24 cellular contexts compared by ENCODE assay signal in the genomic region with DNA sequence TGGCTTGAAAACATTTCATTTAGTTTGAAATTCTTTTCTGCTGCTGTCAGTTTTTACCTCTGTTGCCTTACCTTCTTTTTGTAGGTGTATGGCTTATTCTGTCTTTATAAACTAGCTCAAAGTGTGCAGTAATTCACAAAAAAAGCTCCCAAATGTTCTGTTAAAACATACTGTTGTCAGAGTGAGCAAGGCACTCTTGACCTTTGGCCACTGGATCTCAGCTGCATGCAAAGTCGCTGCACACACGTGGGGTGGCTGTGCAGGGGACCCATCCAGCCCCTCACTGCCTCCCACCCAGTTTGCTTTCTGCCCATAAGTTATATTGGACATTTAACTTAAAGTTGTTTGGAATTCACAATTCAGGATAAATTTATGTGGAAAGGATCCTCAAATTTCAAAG.
A peak's percentile ranks its signal among the peaks of the same experiment; 100 is the strongest.
DNase-seq lines count a peak whose midpoint lies in the region; ATAC-seq, FAIRE-seq and TF ChIP-seq lines count a peak whose summit lies in the region.
"Had no signal": no experiment of that assay in that cellular context is flagged by ENCODE, and none has a peak within 500 bp of the region (broad histone marks: within the 10 kb centered on the region; RNA-seq: fewer than 3 reads in every experiment).

No MANE protein-coding gene starts in this region.

- TF ChIP-seq POLR2A in HepG2 (IDR thresholded peaks at IDR 0.05; ENCODE audit: insufficient read depth in 1 of 2, low read depth in 2 of 2, low read length in 2 of 2) = no peak
- no peak for TF ChIP-seq POLR2A in right lobe of liver (IDR thresholded peaks at IDR 0.05)

- in situ Hi-C loops in HepG2 (cut with HindIII; ENCODE audit: extremely low pct_ligation_motif_present, low pct_unique_long_range_greater_than_20kb) = no loop called here

- no peaks in the 10 kb centered on the region for H3K9me3 Mint-ChIP-seq in endothelial cell (ENCODE audit: unreplicated experiment)
- H3K9me3 Mint-ChIP-seq: CD4-positive, alpha-beta T cell; CD8-positive, alpha-beta T cell had no signal

- no peak overlapping the region for H3K4me2 ChIP-seq in HepG2 (ENCODE audit: low read depth, low read length)
- H3K4me2 ChIP-seq: A549; BLaER1 treated with 17β-estradiol and CSF1 and Interleukin-3, amounts not matched to agents 10 nM and 100 nM had no signal

- ATAC-seq in HepG2 = peak; percentile 41; the same call in 1 of the 3 replicates
- ATAC-seq in right lobe of liver = peak; percentile 54 to 74 (median 57)
- ATAC-seq in HG03571 (IDR thresholded peaks at IDR 0.05; ENCODE audit: unreplicated experiment) = no peak
- no peak for ATAC-seq in GM21515 (IDR thresholded peaks at IDR 0.05; ENCODE audit: unreplicated experiment)
- no peak for ATAC-seq in HG02840 (IDR thresholded peaks at IDR 0.05; ENCODE audit: low FRiP score, unreplicated experiment)
- ATAC-seq: A549; CD8-positive, alpha-beta T cell had no signal

- no peaks in the 10 kb centered on the region; the same call in 1 of the 2 replicates for H4K20me1 ChIP-seq in HepG2 (ENCODE audit: insufficient read depth, low read length)

- intact Hi-C loops in HepG2 (cut with micrococcal nuclease; ENCODE audit: unreplicated experiment) = no loop called here
- intact Hi-C loops in right lobe of liver (cut with DNase I) = loop anchor here in 1 of 2 donors (10.0 kb wide), 1 partner anchor 56 kb away; no protein-coding TSS in a partner anchor

- H3K9ac ChIP-seq in HepG2 (ENCODE audit: insufficient read depth, low read depth, low read length) = no peak overlapping the region
- H3K9ac ChIP-seq: BLaER1 treated with 17β-estradiol and CSF1 and Interleukin-3, amounts not matched to agents 10 nM and 100 nM had no signal

- peaks cover 67% of the 10 kb centered on the region for H3K36me3 Mint-ChIP-seq in endothelial cell (ENCODE audit: low read depth, unreplicated experiment)
- H3K36me3 Mint-ChIP-seq: CD8-positive, alpha-beta T cell had no signal

- no TSS peak for BruUV-seq in HepG2 (replicated peaks; lab: Mats Ljungman, UMichigan)

- no peak for TF ChIP-seq RAD21 in HepG2 (CRISPR knock-in tag; IDR thresholded peaks at IDR 0.05)

- no peak overlapping the region for H3K4me3 ChIP-seq in HepG2 (replicated peaks in 1 of 3; ENCODE audit: insufficient read depth in 1 of 3, low read depth in 2 of 3, low read length in 3 of 3)
- no peak overlapping the region for H3K4me3 ChIP-seq in right lobe of liver
- H3K4me3 ChIP-seq: A549; BLaER1 treated with 17β-estradiol and CSF1 and Interleukin-3, amounts not matched to agents 10 nM and 100 nM had no signal

- TF ChIP-seq EP300 in HepG2 (IDR thresholded peaks at IDR 0.05; ENCODE audit: low read depth in 2 of 2, low read length in 2 of 2) (no peak), HepG2 (CRISPR knock-in tag; IDR thresholded peaks at IDR 0.05; ENCODE audit: borderline replicate concordance) (no peak)

- CTCF ChIA-PET in HepG2 (lab: Yijun Ruan, JAX; ENCODE audit: low intra/inter-chr PET ratio, low total read pairs) = no interaction called here

- POLR2A ChIA-PET in HepG2 (lab: Yijun Ruan, JAX) = no interaction called here

- H3K27ac ChIP-seq in HepG2 (ENCODE audit: extremely low read length, insufficient read depth, low read length) (no peak overlapping the region), right lobe of liver (no peak overlapping the region)
- H3K27ac ChIP-seq: 22Rv1; A549; BLaER1 treated with 17β-estradiol and CSF1 and Interleukin-3, amounts not matched to agents 10 nM and 100 nM; C4-2B had no signal

- H3K36me3 ChIP-seq in HepG2 (replicated peaks in 1 of 2; ENCODE audit: control insufficient read depth in 1 of 2, insufficient read depth in 2 of 2, low read length in 2 of 2) = no peaks in the 10 kb centered on the region
- H3K36me3 ChIP-seq in right lobe of liver = peaks cover 0 to 98% (median 27%) of the 10 kb centered on the region in 4 donors

- TF ChIP-seq CTCF in endothelial cell (IDR thresholded peaks at IDR 0.05; ENCODE audit: unreplicated experiment) (no peak), HepG2 (CRISPR knock-in tag; IDR thresholded peaks at IDR 0.05) (no peak), right lobe of liver (IDR thresholded peaks at IDR 0.05) (no peak)

- no peak overlapping the region for H3K27ac Mint-ChIP-seq in endothelial cell (ENCODE audit: unreplicated experiment)
- H3K27ac Mint-ChIP-seq: B cell; CD4-positive, alpha-beta T cell; CD8-positive, alpha-beta T cell had no signal

- H3K9me3 ChIP-seq in HepG2 (ENCODE audit: low read length) (no peaks in the 10 kb centered on the region), right lobe of liver (no peaks in the 10 kb centered on the region)
- H3K9me3 ChIP-seq: A549; BLaER1 treated with 17β-estradiol and CSF1 and Interleukin-3, amounts not matched to agents 10 nM and 100 nM; Caco-2 had no signal

- no peaks in the 10 kb centered on the region for H3K79me2 ChIP-seq in HepG2 (ENCODE audit: insufficient read depth, low read length)

- peak overlapping the region; percentile 47 for H3K4me3 Mint-ChIP-seq in endothelial cell (ENCODE audit: unreplicated experiment)
- H3K4me3 Mint-ChIP-seq: B cell; CD4-positive, alpha-beta T cell; CD8-positive, alpha-beta T cell had no signal

- FAIRE-seq in HepG2 (lab: Jason Lieb, UNC) = no peak
- FAIRE-seq: A549, D721Med, G401.6, GM12892, GM18507 had no signal

- H3K4me1 ChIP-seq in HepG2 (ENCODE audit: insufficient read depth, low read length) = no peaks in the 10 kb centered on the region
- H3K4me1 ChIP-seq in right lobe of liver = no peaks in the 10 kb centered on the region
- H3K4me1 ChIP-seq: A549; BLaER1 treated with 17β-estradiol and CSF1 and Interleukin-3, amounts not matched to agents 10 nM and 100 nM had no signal

- H2AFZ ChIP-seq in HepG2 (ENCODE audit: low read length) = no peak overlapping the region

- 0% methylated on average over 2 of the region's 2 CpGs for WGBS in HepG2 (ENCODE audit: low lambda C conversion rate)
- 31% methylated on average over 2 of the region's 2 CpGs for WGBS in right lobe of liver (ENCODE audit: insufficient coverage, low coverage, low lambda C conversion rate, missing lambda C conversion rate)

- peak; percentile 65 for DNase-seq in DMS53 (lab: John Stamatoyannopoulos, UW)
- no peak for DNase-seq in DMS53 treated with DMSO at 0.1 percent for 48 hours (lab: John Stamatoyannopoulos, UW; ENCODE audit: unreplicated experiment)
- no peak for DNase-seq in endothelial cell (ENCODE audit: low spot score)
- DNase-seq in HepG2 (ENCODE audit: low spot score) = no peak
- no peak for DNase-seq in right lobe of liver
- DNase-seq: AML-193; Caco-2; Calu3; CD4-positive, alpha-beta T cell; CD8-positive, alpha-beta T cell; DMS79 treated with DMSO at 0.1 percent for 48 hours; GF-D8 had no signal

- peaks cover 3% of the 10 kb centered on the region for H3K4me1 Mint-ChIP-seq in endothelial cell (ENCODE audit: unreplicated experiment)

- H3K27me3 Mint-ChIP-seq in endothelial cell (ENCODE audit: unreplicated experiment) = peaks cover 5% of the 10 kb centered on the region
- H3K27me3 Mint-ChIP-seq: B cell; CD4-positive, alpha-beta T cell had no signal

- H3K27me3 ChIP-seq in HepG2 (ENCODE audit: control insufficient read depth in 1 of 2, insufficient read depth in 2 of 2, low read length in 2 of 2) (no peaks in the 10 kb centered on the region; a peak in 1 of 5 replicates), right lobe of liver (no peaks in the 10 kb centered on the region)
- H3K27me3 ChIP-seq: BLaER1 treated with 17β-estradiol and CSF1 and Interleukin-3, amounts not matched to agents 10 nM and 100 nM had no signal

TF ChIP-seq in HepG2, 621 proteins besides CTCF, POLR2A, EP300 and RAD21:
- TF ChIP-seq MTA3 (CRISPR knock-in tag; IDR thresholded peaks at IDR 0.05) (no peak), HNF4A (CRISPR knock-in tag; IDR thresholded peaks at IDR 0.05) (0 out of 2 replicates have a peak, but pooled peaks have one; percentile 12)

Comparison
In these comparisons a context has a peak if more than half of its experiments do, and no peak if none do; other contexts are left out.
1. ATAC-seq: peak in HepG2 (single experiment) and right lobe of liver (4 of 4); none in HG03571 (single experiment), GM21515 (single experiment) and HG02840 (single experiment).